20 cellular contexts compared by ENCODE assay signal in genomic region chr4:149203256-149204001, GRCh38.
DNase-seq lines count a peak whose midpoint lies in the region; ATAC-seq, FAIRE-seq and TF ChIP-seq lines count a peak whose summit lies in the region.
"Had no signal": no experiment of that assay in that cellular context is flagged by ENCODE, and none has a peak within 500 bp of the region (broad histone marks: within the 10 kb centered on the region; RNA-seq: fewer than 3 reads in every experiment).

No MANE protein-coding gene starts in this region.

- H3K4me3 ChIP-seq in adipocyte (ENCODE audit: low read length) (no peak overlapping the region), fibroblast of pulmonary artery (replicated peaks; ENCODE audit: low read depth, low read length) (no peak overlapping the region), retinal pigment epithelial cell (ENCODE audit: low read length) (no peak overlapping the region)
- H3K4me3 ChIP-seq: BLaER1, breast epithelium, smooth muscle cell, thoracic aorta had no signal

- DNase-seq in GM04503 (ENCODE audit: low read depth): peak; percentile 60
- DNase-seq in adipocyte (ENCODE audit: low read depth): peak; percentile 43
- peak; percentile 4 for DNase-seq in fibroblast of pulmonary artery (ENCODE audit: low read depth)
- peak; percentile 58 for DNase-seq in retinal pigment epithelial cell (ENCODE audit: low read depth)
- DNase-seq in urothelium cell line (ENCODE audit: low spot score): no peak
- no peak for DNase-seq in NCI-H510A (lab: John Stamatoyannopoulos, UW)
- DNase-seq in HT-29 (ENCODE audit: low spot score): no peak
- DNase-seq: activated CD4-positive, alpha-beta T cell treated with anti-CD3 and anti-CD28 coated beads for 48 hours; activated naive CD4-positive, alpha-beta T cell treated with anti-CD3 and anti-CD28 coated beads, Interleukin-2, amount 50 U/mL, for 16 hours; effector CD4-positive, alpha-beta T cell; GF-D8; hypothalamus; NCI-H1092 treated with DMSO at 0.1 percent for 48 hours; NCI-H774; occipital lobe had no signal

- H3K27me3 ChIP-seq in adipocyte (replicated peaks; ENCODE audit: control insufficient read depth, insufficient read depth, low read length): no peaks in the 10 kb centered on the region
- H3K27me3 ChIP-seq: BLaER1, breast epithelium had no signal

- no peak for FAIRE-seq in urothelium cell line (lab: Jason Lieb, UNC)

- TF ChIP-seq CTCF in fibroblast of pulmonary artery (IDR thresholded peaks at IDR 0.05; ENCODE audit: low read length, missing control alignments): no peak
- TF ChIP-seq CTCF in retinal pigment epithelial cell (conservative IDR thresholded peaks at IDR 0.05; ENCODE audit: low read depth, low read length): no peak

- no peaks in the 10 kb centered on the region for H3K36me3 ChIP-seq in adipocyte (ENCODE audit: control insufficient read depth, insufficient read depth, low read length, severe bottlenecking)
- H3K36me3 ChIP-seq: BLaER1, breast epithelium, thoracic aorta had no signal

- H3K9ac ChIP-seq in adipocyte (ENCODE audit: low read length): no peak overlapping the region
- H3K9ac ChIP-seq: BLaER1 had no signal

- H3K4me1 ChIP-seq in adipocyte (ENCODE audit: control insufficient read depth, insufficient read depth, low read length): peaks cover 4% of the 10 kb centered on the region
- H3K4me1 ChIP-seq: BLaER1, breast epithelium had no signal

- no peaks in the 10 kb centered on the region for H3K9me3 ChIP-seq in adipocyte (ENCODE audit: control insufficient read depth, low read length)
- H3K9me3 ChIP-seq: BLaER1, breast epithelium, thoracic aorta had no signal

- ATAC-seq in GM19395 (IDR thresholded peaks at IDR 0.05; ENCODE audit: unreplicated experiment): no peak

Comparison
In these comparisons a context has a peak if more than half of its experiments do, and no peak if none do; other contexts are left out.
1. DNase-seq: peak in GM04503 (single experiment), adipocyte (single experiment), fibroblast of pulmonary artery (single experiment) and retinal pigment epithelial cell (single experiment); none in urothelium cell line (single experiment), NCI-H510A (single experiment) and HT-29 (single experiment).